Comparison of ENCODE assay signal across 26 cellular contexts in the genomic region with DNA sequence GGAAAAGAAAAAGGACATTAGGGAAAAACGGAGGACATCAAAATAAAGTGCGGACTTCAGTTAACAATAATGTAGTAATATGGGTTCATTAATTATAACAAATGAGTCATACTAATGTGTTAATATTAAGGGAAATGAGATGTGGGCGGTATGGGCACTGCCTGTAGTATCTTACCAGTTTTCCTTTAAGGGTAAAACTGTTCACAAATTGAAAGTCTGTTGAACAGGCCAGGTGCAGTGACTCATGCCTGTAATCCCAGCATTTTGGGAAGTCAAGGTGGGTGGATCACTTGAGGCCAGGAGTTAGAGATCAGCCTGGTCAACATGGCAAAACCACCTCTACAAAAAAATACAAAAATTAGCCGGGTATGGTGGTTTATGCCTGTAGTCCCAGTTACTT.
"Had no signal": no experiment of that assay in that cellular context is flagged by ENCODE, and none has a peak within 500 bp of the region (broad histone marks: within the 10 kb centered on the region; RNA-seq: fewer than 3 reads in every experiment).

No MANE protein-coding gene starts in this region.

- H3K27ac ChIP-seq: SK-N-MC, VCaP had no signal

- DNase-seq: activated CD4-positive, alpha-beta memory T cell treated with anti-CD3 and anti-CD28 coated beads for 36 hours; activated CD4-positive, alpha-beta T cell treated with anti-CD3 and anti-CD28 coated beads, Interleukin-2, amount 10 ng/mL, durations not matched to agents 7 days and 5 days; activated CD4-positive, CD25-positive, alpha-beta regulatory T cell; activated CD8-positive, alpha-beta memory T cell treated with anti-CD3 and anti-CD28 coated beads for 24 hours; activated gamma-delta T cell; activated naive CD4-positive, alpha-beta T cell treated with anti-CD3 and anti-CD28 coated beads for 36 hours; activated T-cell treated with anti-CD3 and anti-CD28 coated beads for 4 hours; activated T-cell treated with anti-CD3 and anti-CD28 coated beads, Interleukin-2, amount 50 U/mL, for 48 hours; amygdala; cerebellar nuclear complex; MM.1S; NCI-H1105; NCI-H1436 treated with DMSO at 0.1 percent for 48 hours; NCI-H187 treated with DMSO at 0.1 percent for 48 hours; NCI-H2081 treated with DMSO at 0.1 percent for 48 hours; NCI-H446; NCI-H524; T-cell; T-helper 2 cell; T1000 had no signal

- ATAC-seq: activated T-helper 17 cell treated with anti-CD3 and anti-CD28 coated beads, Interleukin-2, amount 50 U/mL, for 72 hours; Right ventricle myocardium inferior; T-cell had no signal

- FAIRE-seq: astrocyte, TTC549 had no signal

- H3K4me3 ChIP-seq: SK-N-MC had no signal
